In the genomic region with DNA sequence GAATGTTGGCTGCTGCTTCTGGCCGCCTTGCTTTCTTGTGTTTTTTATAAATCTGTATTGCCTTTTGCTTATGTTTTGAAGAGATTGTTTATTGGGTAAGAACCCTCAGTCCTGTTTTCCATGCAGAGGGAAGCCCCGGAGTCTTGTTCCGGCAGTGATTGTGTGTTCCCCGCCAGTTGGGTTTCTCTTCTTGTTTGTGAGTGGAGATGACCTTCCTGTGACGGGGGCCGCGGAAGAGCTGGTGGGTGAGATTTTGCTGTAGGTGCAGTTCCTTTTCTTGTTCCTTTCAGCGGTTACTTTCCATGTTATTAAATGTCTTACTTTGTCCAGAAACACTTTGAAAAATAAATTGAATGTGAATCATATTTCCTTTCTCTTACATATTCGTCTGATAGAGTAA, we compare ENCODE assay signal across 9 cellular contexts. TPM values are rescaled to one million over a fixed set of nuclear protein-coding genes. Genes with fewer than 3 reads are reported as not detected.
DNase-seq lines count a peak whose midpoint lies in the region; ATAC-seq and TF ChIP-seq lines count a peak whose summit lies in the region.
"Had no signal": no experiment of that assay in that cellular context is flagged by ENCODE, and none has a peak within 500 bp of the region (broad histone marks: within the 10 kb centered on the region; RNA-seq: fewer than 3 reads in every experiment).

No MANE protein-coding gene starts in this region.

- no peaks in the 10 kb centered on the region for H3K36me3 Mint-ChIP-seq in natural killer cell

- H3K27ac Mint-ChIP-seq in natural killer cell: peak overlapping the region; percentile 88 to 89

- peak overlapping the region in 9 of 11 experiments; percentile 10 to 71 (median 41); a peak in 14 of 22 replicates for H3K9ac ChIP-seq in BLaER1 treated with 17β-estradiol and CSF1 and Interleukin-3, amounts not matched to agents 10 nM and 100 nM
- H3K9ac ChIP-seq in Karpas-422 (ENCODE audit: low read length) (peak overlapping the region; percentile 62; the same call in 1 of the 2 replicates), colonic mucosa (ENCODE audit: low read depth in 2 of 2, low read length in 2 of 2) (no peak overlapping the region)

- no peaks in the 10 kb centered on the region for H3K9me3 ChIP-seq in BLaER1 treated with 17β-estradiol and CSF1 and Interleukin-3, amounts not matched to agents 10 nM and 100 nM (replicated peaks in 1 of 11)
- H3K9me3 ChIP-seq in Karpas-422 (ENCODE audit: low read length) (no peaks in the 10 kb centered on the region), colonic mucosa (no peaks in the 10 kb centered on the region)

- ATAC-seq in natural killer cell: peak in 2 of 3 donors; percentile 52 to 63
- ATAC-seq in HG02678 (IDR thresholded peaks at IDR 0.05; ENCODE audit: unreplicated experiment): no peak
- no peak for ATAC-seq in GM19463 (IDR thresholded peaks at IDR 0.05; ENCODE audit: unreplicated experiment)

- no peak for TF ChIP-seq CTCF in colonic mucosa (IDR thresholded peaks at IDR 0.05)
- no peak for TF ChIP-seq CTCF in natural killer cell (IDR thresholded peaks at IDR 0.05)

- no peak overlapping the region for H2AFZ ChIP-seq in Karpas-422 (ENCODE audit: low read length)

- H3K9me3 Mint-ChIP-seq in natural killer cell: no peaks in the 10 kb centered on the region

- intact Hi-C loops in colonic mucosa (cut with DNase I) (no loop called here), natural killer cell (cut with micrococcal nuclease) (no loop called here)

- H3K27me3 Mint-ChIP-seq in natural killer cell (ENCODE audit: low read depth in 2 of 2): no peaks in the 10 kb centered on the region

- H3K27ac ChIP-seq in BLaER1 treated with 17β-estradiol and CSF1 and Interleukin-3, amounts not matched to agents 10 nM and 100 nM: peak overlapping the region in 10 of 11 experiments; percentile 28 to 76 (median 58); a peak in 15 of 22 replicates
- H3K27ac ChIP-seq in Karpas-422 (ENCODE audit: low read length) (peak overlapping the region; percentile 85), colonic mucosa (peak overlapping the region; percentile 74)

- H3K79me2 ChIP-seq in Karpas-422 (ENCODE audit: low read length): peaks cover 67% of the 10 kb centered on the region

- H3K9me2 ChIP-seq in Karpas-422 (replicated peaks; ENCODE audit: insufficient read depth, low read length): no peaks in the 10 kb centered on the region

- H3K4me3 Mint-ChIP-seq in natural killer cell: peak overlapping the region; percentile 54

- H3K4me1 Mint-ChIP-seq in natural killer cell: peaks cover 67 to 78% of the 10 kb centered on the region in 2 donors

- peaks cover 15 to 92% (median 83%) of the 10 kb centered on the region in 11 experiments; a peak in 21 of 22 replicates for H4K20me1 ChIP-seq in BLaER1 treated with 17β-estradiol and CSF1 and Interleukin-3, amounts not matched to agents 10 nM and 100 nM
- no peaks in the 10 kb centered on the region for H4K20me1 ChIP-seq in Karpas-422 (ENCODE audit: insufficient read depth, low read depth, low read length)

- DNase-seq in Karpas-422: no peak
- DNase-seq in colonic mucosa: no peak
- no peak for DNase-seq in natural killer cell
- no peak for DNase-seq in cerebellar cortex (ENCODE audit: low spot score)
- DNase-seq in stimulated activated naive CD4-positive, alpha-beta T cell treated with Interleukin-2 at 50 U/mL for 16 hours (lab: John Stamatoyannopoulos, UW): no peak
- DNase-seq: NCI-H1092 treated with DMSO at 0.1 percent for 48 hours had no signal

- peaks cover 0 to 7% (median 0%) of the 10 kb centered on the region in 11 experiments; a peak in 6 of 22 replicates for H3K36me3 ChIP-seq in BLaER1 treated with 17β-estradiol and CSF1 and Interleukin-3, amounts not matched to agents 10 nM and 100 nM
- H3K36me3 ChIP-seq in Karpas-422 (ENCODE audit: insufficient read depth, low read length) (peaks cover 8% of the 10 kb centered on the region), colonic mucosa (no peaks in the 10 kb centered on the region)

- peak overlapping the region; percentile 50 to 91 (median 78) for H3K4me2 ChIP-seq in BLaER1 treated with 17β-estradiol and CSF1 and Interleukin-3, amounts not matched to agents 10 nM and 100 nM
- H3K4me2 ChIP-seq in Karpas-422 (ENCODE audit: low read depth, low read length, poor library complexity, severe bottlenecking): peak overlapping the region; percentile 76

- H3K27me3 ChIP-seq in BLaER1 treated with 17β-estradiol and CSF1 and Interleukin-3, amounts not matched to agents 10 nM and 100 nM: no peaks in the 10 kb centered on the region
- no peaks in the 10 kb centered on the region for H3K27me3 ChIP-seq in Karpas-422 (ENCODE audit: low read length)
- H3K27me3 ChIP-seq in colonic mucosa: no peaks in the 10 kb centered on the region

- H3K4me3 ChIP-seq in BLaER1 treated with 17β-estradiol and CSF1 and Interleukin-3, amounts not matched to agents 10 nM and 100 nM: peak overlapping the region in 2 of 10 experiments; percentile 12 to 26; a peak in 3 of 20 replicates
- H3K4me3 ChIP-seq in Karpas-422 (ENCODE audit: low read length) (peak overlapping the region; percentile 39; the same call in 1 of the 2 replicates), colonic mucosa (no peak overlapping the region)

- H3K4me1 ChIP-seq in BLaER1 treated with 17β-estradiol and CSF1 and Interleukin-3, amounts not matched to agents 10 nM and 100 nM: peaks cover 82 to 91% (median 88%) of the 10 kb centered on the region in 10 experiments
- H3K4me1 ChIP-seq in Karpas-422 (ENCODE audit: low read length) (peaks cover 82% of the 10 kb centered on the region), colonic mucosa (peaks cover 23% of the 10 kb centered on the region)

RNA-seq across cellular contexts. Expression of a gene that starts 8.3 kb away (rescaled TPM):
- 27.7 and 39.2 TPM in 2 replicates for total RNA-seq in Karpas-422 (2014; rRNA removed; shearing (Covaris generic); ENCODE audit: low replicate concordance)
- 10 to 100 TPM; 34.2 to 36.4 TPM for total RNA-seq in colonic mucosa
- 10 to 100 TPM; 47.4 to 53.7 (median 53.2) TPM for total RNA-seq in natural killer cell

RNA-seq across cellular contexts. Expression of a gene that starts 32.7 kb away (rescaled TPM):
- 53.8 and 79.0 TPM in 2 replicates for total RNA-seq in Karpas-422 (2014; rRNA removed; shearing (Covaris generic); ENCODE audit: low replicate concordance)
- total RNA-seq in colonic mucosa (10 to 100 TPM; 24.7 to 46.6 TPM), natural killer cell (10 to 100 TPM; 50.0 to 71.2 (median 55.6) TPM)

Comparison
In these comparisons a context has a peak if more than half of its experiments do, and no peak if none do; other contexts are left out.
1. H3K9ac ChIP-seq: peak in BLaER1 treated with 17β-estradiol and CSF1 and Interleukin-3, amounts not matched to agents 10 nM and 100 nM (9 of 11) and Karpas-422 (single experiment); none in colonic mucosa (0 of 2).
2. ATAC-seq: peak in natural killer cell (2 of 3); none in HG02678 (single experiment) and GM19463 (single experiment).
3. Peak in every context shown above with its lines, with median percentiles within 50 percentile points of each other: H3K27ac ChIP-seq.